Comparison of ENCODE assay signal across 8 cellular contexts in genomic region chr17:7445011-7445927, GRCh38. TPM values are rescaled to one million over a fixed set of nuclear protein-coding genes. Genes with fewer than 3 reads are reported as not detected.
DNase-seq lines count a peak whose midpoint lies in the region; ATAC-seq and TF ChIP-seq lines count a peak whose summit lies in the region.

Gene CHRNB1, plus strand, starts transcription at chr17:7445061. Its CDS starts 67 bp downstream, at chr17:7445128.

- in situ Hi-C loops in ACHN (cut with HindIII; ENCODE audit: low pct_ligation_motif_present, low pct_unique_long_range_greater_than_20kb, low sequenced_read_pairs), result no loop called here

- no peaks in the 10 kb centered on the region for H3K36me3 ChIP-seq in SK-N-SH (replicated peaks in 1 of 2; ENCODE audit: control insufficient read depth in 1 of 2, insufficient read depth in 2 of 2, low read length in 1 of 2)
- H3K36me3 ChIP-seq in skeletal muscle tissue (ENCODE audit: control insufficient read depth in 3 of 3, insufficient read depth in 3 of 3, low read length in 3 of 3), result peaks cover 9 to 15% (median 12%) of the 10 kb centered on the region in 3 donors

- no peak for TF ChIP-seq RAD21 in SK-N-SH (IDR thresholded peaks at IDR 0.05; ENCODE audit: low read length)

- H3F3A ChIP-seq in SK-N-SH (replicated peaks; ENCODE audit: insufficient read depth), result peaks cover 18% of the 10 kb centered on the region

- no peak for ATAC-seq in GM19351 (IDR thresholded peaks at IDR 0.05; ENCODE audit: unreplicated experiment)
- ATAC-seq in GM21390 (IDR thresholded peaks at IDR 0.05; ENCODE audit: unreplicated experiment), result no peak

- TF ChIP-seq EP300 in SK-N-SH (IDR thresholded peaks at IDR 0.05; ENCODE audit: borderline replicate concordance in 1 of 2, low read depth in 1 of 2, low read length in 1 of 2), result no peak

- no peaks in the 10 kb centered on the region for H4K20me1 ChIP-seq in SK-N-SH (ENCODE audit: insufficient read depth)

- H2AFZ ChIP-seq in SK-N-SH (ENCODE audit: low read depth), result no peak within 1 kb of the TSS

- no peaks in the 10 kb centered on the region for H3K79me2 ChIP-seq in SK-N-SH (ENCODE audit: insufficient read depth)

- TF ChIP-seq CTCF in GM20000 (IDR thresholded peaks at IDR 0.05; ENCODE audit: extremely low read depth, missing control alignments) (peak; percentile 9), SK-N-SH (IDR thresholded peaks at IDR 0.05) (no peak)

- H3K27me3 ChIP-seq in SK-N-SH (ENCODE audit: insufficient read depth) (no peaks in the 10 kb centered on the region), skeletal muscle tissue (ENCODE audit: control insufficient read depth in 3 of 3, insufficient read depth in 3 of 3, low read length in 3 of 3) (peaks cover 0 to 3% (median 3%) of the 10 kb centered on the region in 3 donors)

- 33% methylated on average over 36 of the region's 58 CpGs for WGBS in SK-N-SH (ENCODE audit: low lambda C conversion rate)

- no peak within 1 kb of the TSS for H3K9ac ChIP-seq in SK-N-SH
- peak within 1 kb of the TSS; percentile 95 to 100 (median 98) for H3K9ac ChIP-seq in skeletal muscle tissue (ENCODE audit: low read depth in 1 of 3, low read length in 3 of 3)

- H3K27ac ChIP-seq in SK-N-SH (ENCODE audit: low read depth in 2 of 2, low read length in 1 of 2) (peak within 1 kb of the TSS in 1 of 2 experiments; percentile 39; a peak in 1 of 4 replicates), skeletal muscle tissue (ENCODE audit: low read depth, low read length) (peak within 1 kb of the TSS; percentile 100)

- H3K9me2 ChIP-seq in SK-N-SH, result no peaks in the 10 kb centered on the region

- no peaks in the 10 kb centered on the region for H3K9me3 ChIP-seq in SK-N-SH
- no peaks in the 10 kb centered on the region for H3K9me3 ChIP-seq in skeletal muscle tissue (ENCODE audit: control insufficient read depth in 3 of 3, low read length in 3 of 3)

- peaks cover 7 to 17% of the 10 kb centered on the region in 2 experiments; a peak in 2 of 4 replicates for H3K4me1 ChIP-seq in SK-N-SH (ENCODE audit: control insufficient read depth in 1 of 2, insufficient read depth in 2 of 2, low read depth in 1 of 2, low read length in 1 of 2)
- peaks cover 33 to 44% (median 38%) of the 10 kb centered on the region in 3 donors for H3K4me1 ChIP-seq in skeletal muscle tissue (ENCODE audit: control insufficient read depth in 3 of 3, insufficient read depth in 3 of 3, low read length in 3 of 3)

- no peak within 1 kb of the TSS; the same call in 1 of the 2 replicates for H3K4me2 ChIP-seq in SK-N-SH

- peak within 1 kb of the TSS in 1 of 2 experiments; percentile 17; a peak in 1 of 4 replicates for H3K4me3 ChIP-seq in SK-N-SH (ENCODE audit: low read depth in 2 of 2, low read length in 1 of 2)
- peak within 1 kb of the TSS; percentile 73 to 81 (median 79) for H3K4me3 ChIP-seq in skeletal muscle tissue (ENCODE audit: low read length in 3 of 3)

- POLR2A ChIA-PET in SK-N-SH (lab: Yijun Ruan, JAX), result interaction anchor here (1.2 to 1.4 kb wide), 2 partner anchors 10 to 35 kb away, joined by 4 read pairs; no protein-coding TSS in a partner anchor

- CTCF ChIA-PET in SK-N-SH (lab: Yijun Ruan, JAX), result interaction anchor here (1.1 to 2.7 kb wide), 6 partner anchors 8 to 115 kb away, joined by 3 to 14 read pairs (median 3); partner anchors contain the start of gene SPEM2

- DNase-seq in ACHN (peak; percentile 93), GM20000 (ENCODE audit: low spot score) (peak; percentile 76), SK-N-SH (peak; percentile 94), cerebellum (ENCODE audit: low spot score) (peak; percentile 32), islet precursor cell (peak; percentile 97)

TF ChIP-seq in SK-N-SH, 30 proteins besides CTCF, POLR2A, EP300 and RAD21:
- no peak for TF ChIP-seq POLR2AphosphoS5 (IDR thresholded peaks at IDR 0.05; ENCODE audit: low read depth, low read length)
- no peak for TF ChIP-seq NRF1 (IDR thresholded peaks at IDR 0.05; ENCODE audit: low read depth, low read length)
TF ChIP-seq in SK-N-SH: peak in this region for 0.

RNA-seq across cellular contexts. Expression of gene CHRNB1, which starts in this region (rescaled TPM):
- polyA plus RNA-seq in SK-N-SH (2012; rRNA removed), result 26.8 and 29.7 TPM in 2 replicates
- polyA plus RNA-seq in SK-N-SH (2012; cell fraction: cytosol; rRNA removed), result 26.0 and 28.7 TPM in 2 replicates
- polyA plus RNA-seq in SK-N-SH (2012; cell fraction: nucleus; rRNA removed), result 5.3 and 6.9 TPM in 2 replicates
- total RNA-seq in cerebellum (12.5 TPM), skeletal muscle tissue (31.3 TPM)

Comparison
In these comparisons a context has a peak if more than half of its experiments do, and no peak if none do; other contexts are left out.
1. DNase-seq: peak in every context shown above with its lines; median percentile 97 in islet precursor cell; 94 in SK-N-SH; 93 in ACHN; 76 in GM20000; 32 in cerebellum.